ENCODE assay signal across 12 cellular contexts in genomic region chr1:184891440-184891839, GRCh38.
DNase-seq lines count a peak whose midpoint lies in the region; ATAC-seq and TF ChIP-seq lines count a peak whose summit lies in the region.
"Had no signal": no experiment of that assay in that cellular context is flagged by ENCODE, and none has a peak within 500 bp of the region (broad histone marks: within the 10 kb centered on the region; RNA-seq: fewer than 3 reads in every experiment).

No MANE protein-coding gene starts in this region.

- intact Hi-C loops in vagina (cut with DNase I): no loop called here

- peaks cover 48% of the 10 kb centered on the region for H3K4me1 ChIP-seq in vagina

- TF ChIP-seq CTCF in vagina (IDR thresholded peaks at IDR 0.05): no peak

- no peak for TF ChIP-seq POLR2A in vagina (IDR thresholded peaks at IDR 0.05)

- no peaks in the 10 kb centered on the region for H3K27me3 ChIP-seq in vagina
- H3K27me3 ChIP-seq: SJSA1 had no signal

- peak overlapping the region; percentile 30 for H3K27ac ChIP-seq in vagina

- H3K4me3 ChIP-seq in vagina: no peak overlapping the region
- H3K4me3 ChIP-seq: SJSA1 had no signal

- H3K27me3 Mint-ChIP-seq in activated naive CD8-positive, alpha-beta T cell treated with anti-CD3 and anti-CD28 coated beads for 36 hours: peaks cover 6% of the 10 kb centered on the region

- no peaks in the 10 kb centered on the region for H3K9me3 ChIP-seq in vagina
- H3K9me3 ChIP-seq: SJSA1 had no signal

- H3K9me3 Mint-ChIP-seq in activated naive CD4-positive, alpha-beta T cell treated with anti-CD3 and anti-CD28 coated beads, Interleukin-2, amount 50 U/mL, for 72 hours: peaks cover 0 to 6% of the 10 kb centered on the region in 2 donors
- H3K9me3 Mint-ChIP-seq in activated naive CD8-positive, alpha-beta T cell treated with anti-CD3 and anti-CD28 coated beads for 36 hours: no peaks in the 10 kb centered on the region

- H3K36me3 Mint-ChIP-seq in activated naive CD4-positive, alpha-beta T cell treated with anti-CD3 and anti-CD28 coated beads, Interleukin-2, amount 50 U/mL, for 72 hours: peaks cover 0 to 18% of the 10 kb centered on the region in 2 donors
- no peaks in the 10 kb centered on the region for H3K36me3 Mint-ChIP-seq in activated naive CD8-positive, alpha-beta T cell treated with anti-CD3 and anti-CD28 coated beads for 36 hours

- H3K4me1 Mint-ChIP-seq in activated naive CD8-positive, alpha-beta T cell treated with anti-CD3 and anti-CD28 coated beads for 36 hours: peaks cover 28% of the 10 kb centered on the region

- H3K27ac Mint-ChIP-seq in activated naive CD4-positive, alpha-beta T cell treated with anti-CD3 and anti-CD28 coated beads, Interleukin-2, amount 50 U/mL, for 72 hours: peak overlapping the region; percentile 92 to 99
- H3K27ac Mint-ChIP-seq in activated naive CD8-positive, alpha-beta T cell treated with anti-CD3 and anti-CD28 coated beads for 36 hours: peak overlapping the region; percentile 76
- H3K27ac Mint-ChIP-seq: progenitor cell of endocrine pancreas had no signal

- no peak for ATAC-seq in activated naive CD4-positive, alpha-beta T cell treated with anti-CD3 and anti-CD28 coated beads, Interleukin-2, amount 50 U/mL, for 72 hours

- no peak overlapping the region for H3K4me3 Mint-ChIP-seq in activated naive CD8-positive, alpha-beta T cell treated with anti-CD3 and anti-CD28 coated beads for 36 hours

- DNase-seq in activated naive CD4-positive, alpha-beta T cell treated with anti-CD3 and anti-CD28 coated beads, Interleukin-2, amount 50 U/mL, for 72 hours (ENCODE audit: low spot score in 2 of 2): no peak
- no peak for DNase-seq in activated naive CD4-positive, alpha-beta T cell treated with anti-CD3 and anti-CD28 coated beads, Interleukin-2, amount 50 U/mL, for 16 hours
- no peak for DNase-seq in activated naive CD8-positive, alpha-beta T cell treated with anti-CD3 and anti-CD28 coated beads for 36 hours
- DNase-seq in left kidney (ENCODE audit: low read depth, low spot score): peak; percentile 18
- DNase-seq in vagina (ENCODE audit: extremely low spot score in 2 of 2): no peak
- DNase-seq in iPS-NIHi11 (ENCODE audit: low spot score): no peak
- no peak for DNase-seq in NCI-H2227 (lab: John Stamatoyannopoulos, UW; ENCODE audit: unreplicated experiment)
- no peak for DNase-seq in NCI-H2171 (lab: John Stamatoyannopoulos, UW)
- DNase-seq: DMS 273 treated with DMSO at 0.1 percent for 48 hours, NCI-H1105 treated with DMSO at 0.1 percent for 48 hours had no signal

- H3K36me3 ChIP-seq in vagina: no peaks in the 10 kb centered on the region
